Comparison of ENCODE assay signal across 9 cellular contexts in genomic region chr1:32333251-32333963, GRCh38. TPM values are rescaled to one million over a fixed set of nuclear protein-coding genes. Genes with fewer than 3 reads are reported as not detected.
DNase-seq lines count a peak whose midpoint lies in the region; ATAC-seq and TF ChIP-seq lines count a peak whose summit lies in the region.
"Had no signal": no experiment of that assay in that cellular context is flagged by ENCODE, and none has a peak within 500 bp of the region (broad histone marks: within the 10 kb centered on the region; RNA-seq: fewer than 3 reads in every experiment).

No MANE protein-coding gene starts in this region.

- H3K4me1 ChIP-seq in OCI-LY1 (ENCODE audit: insufficient read depth, low read length, severe bottlenecking), result peaks cover 44% of the 10 kb centered on the region
- H3K4me1 ChIP-seq in smooth muscle cell (ENCODE audit: low read depth), result peaks cover 43% of the 10 kb centered on the region

- H4K20me1 ChIP-seq in OCI-LY1 (ENCODE audit: insufficient read depth, low read length) (no peaks in the 10 kb centered on the region), smooth muscle cell (ENCODE audit: low read depth) (peaks cover 54% of the 10 kb centered on the region)

- peak overlapping the region; percentile 56 for H3K27ac Mint-ChIP-seq in T-helper 1 cell treated with Interleukin-12 subunit alpha and Interleukin-12 subunit beta and Interleukin-4 antibody, amounts not matched to agents 30 μg/mL and 1 μg/mL, for 36 hours
- H3K27ac Mint-ChIP-seq in effector memory CD8-positive, alpha-beta T cell, result peak overlapping the region; percentile 14 to 85

- H3K4me2 ChIP-seq in OCI-LY1 (ENCODE audit: low read length) (peak overlapping the region; percentile 96), smooth muscle cell (peak overlapping the region; percentile 99)

- H3K9ac ChIP-seq in OCI-LY1 (ENCODE audit: low read length), result no peak overlapping the region
- no peak overlapping the region for H3K9ac ChIP-seq in smooth muscle cell (ENCODE audit: low read depth)

- H3K9me2 ChIP-seq in OCI-LY1 (ENCODE audit: low read depth, low read length), result no peaks in the 10 kb centered on the region

- H3F3A ChIP-seq in OCI-LY1 (ENCODE audit: insufficient read depth, low read length) (peaks cover 15% of the 10 kb centered on the region), smooth muscle cell (ENCODE audit: low read depth) (peaks cover 24% of the 10 kb centered on the region)

- H2AFZ ChIP-seq in OCI-LY1 (ENCODE audit: low read length), result no peak overlapping the region
- no peak overlapping the region for H2AFZ ChIP-seq in smooth muscle cell (ENCODE audit: low read depth)

- H3K9me3 ChIP-seq in OCI-LY1 (ENCODE audit: low read length), result no peaks in the 10 kb centered on the region
- no peaks in the 10 kb centered on the region for H3K9me3 ChIP-seq in smooth muscle cell (replicated peaks; ENCODE audit: low read depth)

- 86% methylated on average over 3 of the region's 3 CpGs for WGBS in smooth muscle cell (ENCODE audit: low lambda C conversion rate)

- H3K4me3 Mint-ChIP-seq in T-helper 1 cell treated with Interleukin-12 subunit alpha and Interleukin-12 subunit beta and Interleukin-4 antibody, amounts not matched to agents 30 μg/mL and 1 μg/mL, for 36 hours, result peak overlapping the region; percentile 11
- peak overlapping the region; percentile 55 to 69 for H3K4me3 Mint-ChIP-seq in effector memory CD8-positive, alpha-beta T cell

- peaks cover 7% of the 10 kb centered on the region; the same call in 1 of the 2 replicates for H3K79me2 ChIP-seq in OCI-LY1 (ENCODE audit: insufficient read depth, low read length)
- H3K79me2 ChIP-seq in smooth muscle cell (ENCODE audit: low read depth), result peaks cover 24% of the 10 kb centered on the region

- H3K27ac ChIP-seq in OCI-LY1 (ENCODE audit: low read depth, low read length, poor library complexity, severe bottlenecking) (peak overlapping the region; percentile 77), smooth muscle cell (ENCODE audit: low read depth) (peak overlapping the region; percentile 64)

- TF ChIP-seq CTCF in OCI-LY1 (IDR thresholded peaks at IDR 0.05; ENCODE audit: low read length) (no peak), smooth muscle cell (IDR thresholded peaks at IDR 0.05; ENCODE audit: borderline replicate concordance, insufficient read depth, poor library complexity, severe bottlenecking) (no peak)

- H3K4me1 Mint-ChIP-seq in T-helper 1 cell treated with Interleukin-12 subunit alpha and Interleukin-12 subunit beta and Interleukin-4 antibody, amounts not matched to agents 30 μg/mL and 1 μg/mL, for 36 hours (ENCODE audit: low read depth), result peaks cover 35% of the 10 kb centered on the region
- H3K4me1 Mint-ChIP-seq in effector memory CD8-positive, alpha-beta T cell (ENCODE audit: low read depth in 2 of 2), result peaks cover 26 to 36% of the 10 kb centered on the region in 2 donors

- H3K36me3 Mint-ChIP-seq in T-helper 1 cell treated with Interleukin-12 subunit alpha and Interleukin-12 subunit beta and Interleukin-4 antibody, amounts not matched to agents 30 μg/mL and 1 μg/mL, for 36 hours (ENCODE audit: low read depth), result peaks cover 41% of the 10 kb centered on the region
- peaks cover 48% of the 10 kb centered on the region for H3K36me3 Mint-ChIP-seq in effector memory CD8-positive, alpha-beta T cell (ENCODE audit: insufficient read depth)

- H3K36me3 ChIP-seq in OCI-LY1 (ENCODE audit: insufficient read depth, low read length) (peaks cover 64% of the 10 kb centered on the region), smooth muscle cell (ENCODE audit: low read depth) (no peaks in the 10 kb centered on the region)

- no peaks in the 10 kb centered on the region for H3K9me3 Mint-ChIP-seq in T-helper 1 cell treated with Interleukin-12 subunit alpha and Interleukin-12 subunit beta and Interleukin-4 antibody, amounts not matched to agents 30 μg/mL and 1 μg/mL, for 36 hours
- no peaks in the 10 kb centered on the region for H3K9me3 Mint-ChIP-seq in effector memory CD8-positive, alpha-beta T cell

- no peak for ATAC-seq in effector memory CD8-positive, alpha-beta T cell (replicated peaks)

- H3K27me3 ChIP-seq in OCI-LY1 (ENCODE audit: insufficient read depth, low read length) (0 out of 2 replicates have a peak, but pooled peaks cover 8% of the 10 kb centered on the region), smooth muscle cell (ENCODE audit: low read depth) (no peaks in the 10 kb centered on the region)

- no peak for DNase-seq in T-helper 1 cell
- no peak for DNase-seq in effector memory CD8-positive, alpha-beta T cell
- DNase-seq in smooth muscle cell (lab: John Stamatoyannopoulos, UW; ENCODE audit: unreplicated experiment), result no peak
- no peak for DNase-seq in inferior parietal cortex (ENCODE audit: extremely low spot score)
- no peak for DNase-seq in NCI-H69 (lab: John Stamatoyannopoulos, UW)
- DNase-seq in cerebellum (ENCODE audit: low spot score), result no peak
- DNase-seq: NCI-H446 had no signal

- H3K4me3 ChIP-seq in OCI-LY1 (ENCODE audit: low read depth, low read length, poor library complexity, severe bottlenecking), result peak overlapping the region; percentile 74
- H3K4me3 ChIP-seq in smooth muscle cell, result peak overlapping the region; percentile 99

- H3K27me3 Mint-ChIP-seq in T-helper 1 cell treated with Interleukin-12 subunit alpha and Interleukin-12 subunit beta and Interleukin-4 antibody, amounts not matched to agents 30 μg/mL and 1 μg/mL, for 36 hours (ENCODE audit: low read depth), result no peaks in the 10 kb centered on the region
- no peaks in the 10 kb centered on the region for H3K27me3 Mint-ChIP-seq in effector memory CD8-positive, alpha-beta T cell

RNA-seq across cellular contexts. Expression of gene MARCKSL1, which starts 2.6 kb away (rescaled TPM):
- 108 and 126 TPM in 2 replicates for total RNA-seq in smooth muscle cell
- polyA plus RNA-seq in smooth muscle cell, result 358 and 389 TPM in 2 replicates
- total RNA-seq in cerebellum, result 164 TPM

RNA-seq across cellular contexts. Expression of gene FAM229A, which starts 28.9 kb away (rescaled TPM):
- 1.6 and 10.0 TPM in 2 replicates for total RNA-seq in smooth muscle cell
- 9.6 and 11.1 TPM in 2 replicates for polyA plus RNA-seq in smooth muscle cell
- 3.2 TPM for total RNA-seq in cerebellum

RNA-seq across cellular contexts. Expression of gene TSSK3, which starts 28.9 kb away (rescaled TPM):
- total RNA-seq in smooth muscle cell, result not detected in 2 replicates
- polyA plus RNA-seq in smooth muscle cell, result 0.31 and 1.3 TPM in 2 replicates
- total RNA-seq in cerebellum, result 1.8 TPM

RNA-seq across cellular contexts. Expression of gene HDAC1, which starts 41.5 kb away (rescaled TPM):
- total RNA-seq in smooth muscle cell (29.3 and 40.5 TPM in 2 replicates), cerebellum (21.2 TPM)
- 48.8 and 51.7 TPM in 2 replicates for polyA plus RNA-seq in smooth muscle cell
